ENCODE assay signal across 25 cellular contexts in genomic region chr12:80165741-80166140, GRCh38.
A peak's percentile ranks its signal among the peaks of the same experiment; 100 is the strongest.
DNase-seq lines count a peak whose midpoint lies in the region; ATAC-seq lines count a peak whose summit lies in the region.
"Had no signal": no experiment of that assay in that cellular context is flagged by ENCODE, and none has a peak within 500 bp of the region (broad histone marks: within the 10 kb centered on the region; RNA-seq: fewer than 3 reads in every experiment).

No MANE protein-coding gene starts in this region.

- in situ Hi-C loops in G401 (cut with HindIII; ENCODE audit: low sequenced_read_pairs), result no loop called here

- ATAC-seq in GM21423 (IDR thresholded peaks at IDR 0.05; ENCODE audit: unreplicated experiment) (no peak), HG03520 (IDR thresholded peaks at IDR 0.05; ENCODE audit: unreplicated experiment) (no peak), HG03108 (IDR thresholded peaks at IDR 0.05; ENCODE audit: unreplicated experiment) (no peak)
- ATAC-seq: A549, Right ventricle myocardium inferior had no signal

- DNase-seq in G401 (ENCODE audit: low spot score) (peak; percentile 79), NCI-H524 (lab: John Stamatoyannopoulos, UW) (peak; percentile 86 to 94), cerebellar cortex (ENCODE audit: low spot score) (peak; percentile 74), COLO668 (lab: John Stamatoyannopoulos, UW; ENCODE audit: unreplicated experiment) (no peak)
- DNase-seq: AML-193; CD4-positive, alpha-beta T cell; COR-L47; DMS153; DND-41; GM23248; H9; IMR-90; KG1; MM.1S; NCI-H1417 treated with DMSO at 0.1 percent for 48 hours; NCI-H2029; NCI-H2227 treated with DMSO at 0.1 percent for 48 hours; NCI-H748 treated with DMSO at 0.1 percent for 48 hours; NK-92 treated with Interleukin-12 subunit alpha and Interleukin-12 subunit beta, amount 100 ng/mL, for 24 hours; PC-9 had no signal
